ENCODE assay signal across 9 cellular contexts in genomic region chr2:10006248-10007147, GRCh38. TPM values are rescaled to one million over a fixed set of nuclear protein-coding genes. Genes with fewer than 3 reads are reported as not detected.
A peak's percentile ranks its signal among the peaks of the same experiment; 100 is the strongest.
DNase-seq lines count a peak whose midpoint lies in the region; ATAC-seq and TF ChIP-seq lines count a peak whose summit lies in the region.
"Had no signal": no experiment of that assay in that cellular context is flagged by ENCODE, and none has a peak within 500 bp of the region (broad histone marks: within the 10 kb centered on the region; RNA-seq: fewer than 3 reads in every experiment).

No MANE protein-coding gene starts in this region.

- H3K27ac Mint-ChIP-seq in activated T-helper 17 cell treated with anti-CD3 and anti-CD28 coated beads, Interleukin-2, amount 50 U/mL, for 72 hours, result no peak overlapping the region

- no peaks in the 10 kb centered on the region for H3K9me3 Mint-ChIP-seq in activated T-helper 17 cell treated with anti-CD3 and anti-CD28 coated beads, Interleukin-2, amount 50 U/mL, for 72 hours

- no peaks in the 10 kb centered on the region for H3K36me3 Mint-ChIP-seq in activated T-helper 17 cell treated with anti-CD3 and anti-CD28 coated beads, Interleukin-2, amount 50 U/mL, for 72 hours (ENCODE audit: low read depth)
- H3K36me3 Mint-ChIP-seq: brain had no signal

- H3K4me1 Mint-ChIP-seq in activated T-helper 17 cell treated with anti-CD3 and anti-CD28 coated beads, Interleukin-2, amount 50 U/mL, for 72 hours, result no peaks in the 10 kb centered on the region

- DNase-seq in NB4 (ENCODE audit: low read depth) (peak; percentile 50), left colon (peak in 1 of 2 donors; percentile 33), suprapubic skin (ENCODE audit: low spot score in 2 of 2) (peak; percentile 71 to 72)

- no peaks in the 10 kb centered on the region for H3K36me3 ChIP-seq in suprapubic skin

- TF ChIP-seq CTCF in NB4 (IDR thresholded peaks at IDR 0.05; ENCODE audit: low read depth, low read length), result no peak
- no peak for TF ChIP-seq CTCF in suprapubic skin (IDR thresholded peaks at IDR 0.05)

- WGBS in suprapubic skin, result 69% methylated on average over 53 of the region's 62 CpGs

- peak; percentile 65 for ATAC-seq in activated T-helper 17 cell treated with anti-CD3 and anti-CD28 coated beads, Interleukin-2, amount 50 U/mL, for 72 hours (replicated peaks)
- ATAC-seq in left colon, result peak; percentile 70
- ATAC-seq in GM19397 (IDR thresholded peaks at IDR 0.05; ENCODE audit: unreplicated experiment), result no peak
- no peak for ATAC-seq in HG03521 (IDR thresholded peaks at IDR 0.05; ENCODE audit: unreplicated experiment)
- ATAC-seq in GM18517 (IDR thresholded peaks at IDR 0.05; ENCODE audit: unreplicated experiment), result no peak
- ATAC-seq: activated CD4-positive, CD25-positive, alpha-beta regulatory T cell treated with anti-CD3 and anti-CD28 coated beads, Interleukin-2, amount 50 U/mL, for 24 hours had no signal

- H3K4me1 ChIP-seq in suprapubic skin, result peaks cover 49% of the 10 kb centered on the region

- H3K27me3 ChIP-seq in suprapubic skin, result no peaks in the 10 kb centered on the region

- H3K27ac ChIP-seq in suprapubic skin, result peak overlapping the region; percentile 5

- H3K4me3 ChIP-seq in NB4 (ENCODE audit: low read depth, low read length), result no peak overlapping the region
- no peak overlapping the region for H3K4me3 ChIP-seq in suprapubic skin

- intact Hi-C loops in left colon (cut with DNase I, micrococcal nuclease), result no loop called here

- TF ChIP-seq POLR2A in NB4 (IDR thresholded peaks at IDR 0.05; ENCODE audit: extremely low read depth, insufficient read length), result no peak
- TF ChIP-seq POLR2A in suprapubic skin (IDR thresholded peaks at IDR 0.05), result no peak

- H3K9me3 ChIP-seq in suprapubic skin, result no peaks in the 10 kb centered on the region

- H3K4me3 Mint-ChIP-seq in activated T-helper 17 cell treated with anti-CD3 and anti-CD28 coated beads, Interleukin-2, amount 50 U/mL, for 72 hours, result no peak overlapping the region
- H3K4me3 Mint-ChIP-seq: brain had no signal

- no peak for TF ChIP-seq EP300 in suprapubic skin (IDR thresholded peaks at IDR 0.05)

- H3K27me3 Mint-ChIP-seq in activated T-helper 17 cell treated with anti-CD3 and anti-CD28 coated beads, Interleukin-2, amount 50 U/mL, for 72 hours, result no peaks in the 10 kb centered on the region
- H3K27me3 Mint-ChIP-seq: brain had no signal

RNA-seq across cellular contexts. Expression of gene KLF11, which starts 36.9 kb away (rescaled TPM):
- 1 to 10 TPM; 5.6 to 7.9 TPM for total RNA-seq in activated T-helper 17 cell treated with anti-CD3 and anti-CD28 coated beads, Interleukin-2, amount 50 U/mL, for 72 hours
- 10 to 100 TPM in 1 of 2 donors, 1 to 10 TPM in 1; 9.7 to 10.2 TPM for total RNA-seq in left colon
- total RNA-seq in suprapubic skin, result 10 to 100 TPM; 48.6 to 81.6 (median 58.8) TPM

RNA-seq across cellular contexts. Expression of gene GRHL1, which starts 55.0 kb away (rescaled TPM):
- under 1 TPM; 0.82 to 0.85 TPM for total RNA-seq in activated T-helper 17 cell treated with anti-CD3 and anti-CD28 coated beads, Interleukin-2, amount 50 U/mL, for 72 hours
- total RNA-seq in left colon, result 1 to 10 TPM; 2.3 TPM
- total RNA-seq in suprapubic skin, result 100 to 1,000 TPM; 112 to 233 (median 121) TPM

Comparison
In these comparisons a context has a peak if more than half of its experiments do, and no peak if none do; other contexts are left out.
1. ATAC-seq: peak in activated T-helper 17 cell treated with anti-CD3 and anti-CD28 coated beads, Interleukin-2, amount 50 U/mL, for 72 hours (single experiment) and left colon (single experiment); none in GM19397 (single experiment), HG03521 (single experiment) and GM18517 (single experiment).
2. RNA of gene KLF11, which starts 36.9 kb away (total RNA-seq): 48.6 to 81.6 TPM in suprapubic skin; 9.7 to 10.2 TPM in left colon and 5.6 to 7.9 TPM in activated T-helper 17 cell treated with anti-CD3 and anti-CD28 coated beads, Interleukin-2, amount 50 U/mL, for 72 hours; every median in the first group is over 4 times any median in the second.
3. RNA of gene GRHL1, which starts 55.0 kb away (total RNA-seq): 112 to 233 TPM in suprapubic skin; 2.3 TPM in left colon and 0.82 to 0.85 TPM in activated T-helper 17 cell treated with anti-CD3 and anti-CD28 coated beads, Interleukin-2, amount 50 U/mL, for 72 hours; every median in the first group is over 10 times any median in the second.